Comparison of ENCODE assay signal across 9 cellular contexts in genomic region chr1:198934901-198935301, GRCh38.
A peak's percentile ranks its signal among the peaks of the same experiment; 100 is the strongest.
DNase-seq lines count a peak whose midpoint lies in the region; ATAC-seq and TF ChIP-seq lines count a peak whose summit lies in the region.
"Had no signal": no experiment of that assay in that cellular context is flagged by ENCODE, and none has a peak within 500 bp of the region (broad histone marks: within the 10 kb centered on the region; RNA-seq: fewer than 3 reads in every experiment).

No MANE protein-coding gene starts in this region.

- H3K36me3 ChIP-seq in CD4-positive, CD25-positive, alpha-beta regulatory T cell (ENCODE audit: control insufficient read depth, insufficient read depth, low read length), result no peaks in the 10 kb centered on the region
- H3K36me3 ChIP-seq in esophagus muscularis mucosa (no peaks in the 10 kb centered on the region), H7 (replicated peaks; ENCODE audit: control insufficient read depth, insufficient read depth, low read length) (no peaks in the 10 kb centered on the region)

- no peaks in the 10 kb centered on the region for H3K9me3 Mint-ChIP-seq in CD4-positive, CD25-positive, alpha-beta regulatory T cell
- H3K9me3 Mint-ChIP-seq in activated CD4-positive, alpha-beta T cell treated with anti-CD3 and anti-CD28 coated beads, Interleukin-2, amount 10 ng/mL, durations not matched to agents 7 days and 5 days, result peaks cover 1% of the 10 kb centered on the region
- H3K9me3 Mint-ChIP-seq: IgD-negative memory B cell had no signal

- CTCF ChIA-PET in activated CD4-positive, alpha-beta T cell treated with anti-CD3 and anti-CD28 coated beads, Interleukin-2, amount 10 ng/mL, durations not matched to agents 7 days and 5 days (lab: Charles Lee), result interaction anchor here (1.3 to 2.1 kb wide), 2 partner anchors 16 to 178 kb away, joined by 3 to 4 read pairs; no protein-coding TSS in a partner anchor

- H3K27me3 Mint-ChIP-seq in CD4-positive, CD25-positive, alpha-beta regulatory T cell, result no peaks in the 10 kb centered on the region
- H3K27me3 Mint-ChIP-seq in activated CD4-positive, alpha-beta T cell treated with anti-CD3 and anti-CD28 coated beads, Interleukin-2, amount 10 ng/mL, durations not matched to agents 7 days and 5 days, result no peaks in the 10 kb centered on the region

- TF ChIP-seq CTCF in esophagus muscularis mucosa (IDR thresholded peaks at IDR 0.05), result no peak

- ATAC-seq in CD4-positive, CD25-positive, alpha-beta regulatory T cell (ENCODE audit: low read depth in 2 of 2), result peak; percentile 44 to 54
- peak; percentile 13 for ATAC-seq in GM19452 (IDR thresholded peaks at IDR 0.05; ENCODE audit: unreplicated experiment)
- ATAC-seq in HG02973 (IDR thresholded peaks at IDR 0.05; ENCODE audit: unreplicated experiment), result no peak

- H3K4me3 ChIP-seq in CD4-positive, CD25-positive, alpha-beta regulatory T cell (ENCODE audit: low read depth, low read length), result peak overlapping the region; percentile 96
- H3K4me3 ChIP-seq in esophagus muscularis mucosa (peak overlapping the region; percentile 46 to 66 (median 54)), H7 (ENCODE audit: insufficient read depth, low read depth, low read length) (no peak overlapping the region)

- H3K4me3 Mint-ChIP-seq in CD4-positive, CD25-positive, alpha-beta regulatory T cell, result no peak overlapping the region
- no peak overlapping the region for H3K4me3 Mint-ChIP-seq in activated CD4-positive, alpha-beta T cell treated with anti-CD3 and anti-CD28 coated beads, Interleukin-2, amount 10 ng/mL, durations not matched to agents 7 days and 5 days

- no peak overlapping the region for H3K27ac Mint-ChIP-seq in CD4-positive, CD25-positive, alpha-beta regulatory T cell
- H3K27ac Mint-ChIP-seq in activated CD4-positive, alpha-beta T cell treated with anti-CD3 and anti-CD28 coated beads, Interleukin-2, amount 10 ng/mL, durations not matched to agents 7 days and 5 days, result no peak overlapping the region
- H3K27ac Mint-ChIP-seq: IgD-negative memory B cell had no signal

- POLR2A ChIA-PET in activated CD4-positive, alpha-beta T cell treated with anti-CD3 and anti-CD28 coated beads, Interleukin-2, amount 10 ng/mL, durations not matched to agents 7 days and 5 days (lab: Charles Lee), result no interaction called here

- TF ChIP-seq EP300 in esophagus muscularis mucosa (IDR thresholded peaks at IDR 0.05), result no peak

- DNase-seq in CD4-positive, CD25-positive, alpha-beta regulatory T cell, result peak; percentile 66 to 86 (median 79)
- DNase-seq in NCI-H1105 treated with DMSO at 0.1 percent for 48 hours (lab: John Stamatoyannopoulos, UW), result peak; percentile 62
- peak; percentile 80 for DNase-seq in activated CD4-positive, alpha-beta T cell treated with anti-CD3 and anti-CD28 coated beads, Interleukin-2, amount 10 ng/mL, durations not matched to agents 7 days and 5 days
- no peak for DNase-seq in esophagus muscularis mucosa (ENCODE audit: extremely low spot score)
- peak; percentile 25 for DNase-seq in stimulated activated CD4-positive, alpha-beta T cell treated with anti-CD3 and anti-CD28 coated beads, Interleukin-2, amount 100 ng/mL, for 4 hours (ENCODE audit: low read depth)
- no peak for DNase-seq in H7

- no peaks in the 10 kb centered on the region for H3K27me3 ChIP-seq in CD4-positive, CD25-positive, alpha-beta regulatory T cell (ENCODE audit: control insufficient read depth, insufficient read depth, low read length)
- H3K27me3 ChIP-seq in esophagus muscularis mucosa, result no peaks in the 10 kb centered on the region
- H3K27me3 ChIP-seq in H7 (ENCODE audit: control insufficient read depth, insufficient read depth, low read length), result no peaks in the 10 kb centered on the region

- intact Hi-C loops in esophagus muscularis mucosa (cut with DNase I), result no loop called here

- H3K4me1 Mint-ChIP-seq in CD4-positive, CD25-positive, alpha-beta regulatory T cell, result peaks cover 16 to 43% (median 31%) of the 10 kb centered on the region in 4 donors
- H3K4me1 Mint-ChIP-seq in activated CD4-positive, alpha-beta T cell treated with anti-CD3 and anti-CD28 coated beads, Interleukin-2, amount 10 ng/mL, durations not matched to agents 7 days and 5 days, result peaks cover 36% of the 10 kb centered on the region

- H3K4me1 ChIP-seq in CD4-positive, CD25-positive, alpha-beta regulatory T cell (ENCODE audit: control insufficient read depth, insufficient read depth, low read length, poor library complexity, severe bottlenecking), result peaks cover 51% of the 10 kb centered on the region
- H3K4me1 ChIP-seq in esophagus muscularis mucosa, result peaks cover 0 to 27% (median 21%) of the 10 kb centered on the region in 4 donors

- WGBS in esophagus muscularis mucosa, result 13% methylated on average over 6 of the region's 6 CpGs

- peak overlapping the region; percentile 85 for H3K27ac ChIP-seq in CD4-positive, CD25-positive, alpha-beta regulatory T cell (ENCODE audit: insufficient read depth, low read length, poor library complexity, severe bottlenecking)
- H3K27ac ChIP-seq in esophagus muscularis mucosa (replicated peaks in 1 of 4), result peak overlapping the region; percentile 16 to 72 (median 54)

- H3K36me3 Mint-ChIP-seq in CD4-positive, CD25-positive, alpha-beta regulatory T cell, result no peaks in the 10 kb centered on the region
- peaks cover 14% of the 10 kb centered on the region for H3K36me3 Mint-ChIP-seq in activated CD4-positive, alpha-beta T cell treated with anti-CD3 and anti-CD28 coated beads, Interleukin-2, amount 10 ng/mL, durations not matched to agents 7 days and 5 days (ENCODE audit: low read depth)
- H3K36me3 Mint-ChIP-seq: IgD-negative memory B cell had no signal

- TF ChIP-seq POLR2A in esophagus muscularis mucosa (IDR thresholded peaks at IDR 0.05; ENCODE audit: low read depth), result no peak

- H3K9me3 ChIP-seq in CD4-positive, CD25-positive, alpha-beta regulatory T cell (ENCODE audit: control insufficient read depth in 2 of 2, low read length in 2 of 2), result no peaks in the 10 kb centered on the region
- H3K9me3 ChIP-seq in esophagus muscularis mucosa, result no peaks in the 10 kb centered on the region

Comparison
In these comparisons a context has a peak if more than half of its experiments do, and no peak if none do; other contexts are left out.
1. DNase-seq: peak in CD4-positive, CD25-positive, alpha-beta regulatory T cell (3 of 3), NCI-H1105 treated with DMSO at 0.1 percent for 48 hours (single experiment), activated CD4-positive, alpha-beta T cell treated with anti-CD3 and anti-CD28 coated beads, Interleukin-2, amount 10 ng/mL, durations not matched to agents 7 days and 5 days (single experiment) and stimulated activated CD4-positive, alpha-beta T cell treated with anti-CD3 and anti-CD28 coated beads, Interleukin-2, amount 100 ng/mL, for 4 hours (single experiment); none in esophagus muscularis mucosa (single experiment) and H7 (single experiment).